Comparison of ENCODE assay signal across 3 cellular contexts in genomic region chr16:50219402-50219975, GRCh38.
TF ChIP-seq lines count a peak whose summit lies in the region.

No MANE protein-coding gene starts in this region.

TF ChIP-seq in HepG2, 621 proteins besides CTCF, POLR2A, EP300 and RAD21:
- TF ChIP-seq HNRNPK (IDR thresholded peaks at IDR 0.05; ENCODE audit: low read depth, low read length, poor library complexity, severe bottlenecking) (peak; percentile 96), BRD4 (CRISPR knock-in tag; IDR thresholded peaks at IDR 0.05) (no peak), POGK (CRISPR knock-in tag; conservative IDR thresholded peaks at IDR 0.05) (no peak)

TF ChIP-seq in HEK293, 187 proteins besides CTCF, POLR2A, EP300 and RAD21:
- TF ChIP-seq ZNF776 (tag by site-specific recombination; IDR thresholded peaks at IDR 0.05; ENCODE audit: borderline replicate concordance), result no peak
- no peak for TF ChIP-seq ZNF398 (tag by site-specific recombination; IDR thresholded peaks at IDR 0.05)
- peak; percentile 96 for TF ChIP-seq PRDM1 (tag by site-specific recombination; IDR thresholded peaks at IDR 0.05)
- no peak; the same call in 1 of the 2 replicates for TF ChIP-seq ZNF366 (tag by site-specific recombination; conservative IDR thresholded peaks at IDR 0.05)
- TF ChIP-seq MYNN (tag by site-specific recombination; IDR thresholded peaks at IDR 0.05; ENCODE audit: borderline replicate concordance), result no peak
- no peak for TF ChIP-seq KLF10 (tag by site-specific recombination; IDR thresholded peaks at IDR 0.05)
- TF ChIP-seq ZBTB6 (tag by site-specific recombination; IDR thresholded peaks at IDR 0.05), result no peak
- no peak for TF ChIP-seq ZNF571 (tag by site-specific recombination; IDR thresholded peaks at IDR 0.05)

TF ChIP-seq in K562, 482 proteins besides CTCF, POLR2A, EP300 and RAD21:
- TF ChIP-seq HNRNPK (IDR thresholded peaks at IDR 0.05; ENCODE audit: low read depth, low read length, poor library complexity, severe bottlenecking), result peak; percentile 40
- TF ChIP-seq TBL1XR1 (IDR thresholded peaks at IDR 0.05; ENCODE audit: low read length in 2 of 2), result no peak
- TF ChIP-seq PCBP2 (IDR thresholded peaks at IDR 0.05; ENCODE audit: low read depth, low read length, poor library complexity, severe bottlenecking), result peak; percentile 82
- peak; percentile 77 for TF ChIP-seq ZNF512 (tag; IDR thresholded peaks at IDR 0.05)
